28 cellular contexts compared by ENCODE assay signal in genomic region chr16:27980919-27981670, GRCh38.
DNase-seq lines count a peak whose midpoint lies in the region; ATAC-seq and TF ChIP-seq lines count a peak whose summit lies in the region.
"Had no signal": no experiment of that assay in that cellular context is flagged by ENCODE, and none has a peak within 500 bp of the region (broad histone marks: within the 10 kb centered on the region; RNA-seq: fewer than 3 reads in every experiment).

No MANE protein-coding gene starts in this region.

- H3K4me3 ChIP-seq in left ventricle myocardium inferior (no peak overlapping the region), right cardiac atrium (ENCODE audit: low read length) (no peak overlapping the region), aorta (ENCODE audit: low read length in 2 of 2) (no peak overlapping the region), lower lobe of right lung (no peak overlapping the region)
- H3K4me3 ChIP-seq: BLaER1, esophagus squamous epithelium, ovary, Peyer's patch, sigmoid colon, SJSA1 had no signal

- H3K27ac ChIP-seq in left ventricle myocardium inferior (replicated peaks) (no peak overlapping the region), right cardiac atrium (ENCODE audit: low read length) (peak overlapping the region; percentile 86), aorta (ENCODE audit: low read depth in 1 of 2, low read length in 2 of 2) (peak overlapping the region in 1 of 2 donors; percentile 71), lower lobe of right lung (no peak overlapping the region)
- H3K27ac ChIP-seq: BLaER1, brain microvascular endothelial cell, esophagus squamous epithelium, HL-60, ovary, Peyer's patch, sigmoid colon, SJSA1, VCaP had no signal

- H3K9me3 ChIP-seq in left ventricle myocardium inferior (replicated peaks) (peaks cover 5% of the 10 kb centered on the region), right cardiac atrium (ENCODE audit: control insufficient read depth, low read length) (no peaks in the 10 kb centered on the region), aorta (ENCODE audit: control insufficient read depth, low read length) (no peaks in the 10 kb centered on the region), lower lobe of right lung (no peaks in the 10 kb centered on the region)
- H3K9me3 ChIP-seq: BLaER1, esophagus squamous epithelium, ovary, Peyer's patch, SJSA1 had no signal

- H3K36me3 ChIP-seq in left ventricle myocardium inferior, result no peaks in the 10 kb centered on the region
- H3K36me3 ChIP-seq in aorta (ENCODE audit: control insufficient read depth in 1 of 2, insufficient read depth in 2 of 2, low read length in 1 of 2), result no peaks in the 10 kb centered on the region
- no peaks in the 10 kb centered on the region for H3K36me3 ChIP-seq in lower lobe of right lung
- H3K36me3 ChIP-seq: BLaER1, brain microvascular endothelial cell, esophagus squamous epithelium, ovary, Peyer's patch, sigmoid colon, SJSA1 had no signal

- 44% methylated on average over 9 of the region's 9 CpGs for WGBS in right cardiac atrium
- 10 to 13% methylated on average over 9 of the region's 9 CpGs for WGBS in aorta, 2 donors

- no peak for TF ChIP-seq CTCF in left ventricle myocardium inferior (IDR thresholded peaks at IDR 0.05; ENCODE audit: borderline replicate concordance)
- no peak for TF ChIP-seq CTCF in lower lobe of right lung (IDR thresholded peaks at IDR 0.05)

- intact Hi-C loops in Right ventricle myocardium inferior (cut with DNase I) (no loop called here), left ventricle myocardium inferior (cut with micrococcal nuclease) (no loop called here), right cardiac atrium (cut with DNase I) (no loop called here), aorta (cut with DNase I) (no loop called here), lower lobe of right lung (cut with DNase I) (no loop called here)

- DNase-seq in Right ventricle myocardium inferior (ENCODE audit: missing footprints) (no peak), left ventricle myocardium inferior (no peak), NCI-H524 treated with DMSO at 0.1 percent for 48 hours (lab: John Stamatoyannopoulos, UW) (peak; percentile 97), right cardiac atrium (peak; percentile 55 to 83 (median 80)), aorta (peak in 1 of 2 donors; percentile 44), lower lobe of right lung (no peak)
- DNase-seq: activated CD4-positive, alpha-beta T cell treated with anti-CD3 and anti-CD28 coated beads, Interleukin-2, amount 50 U/mL, for 1 hour; activated naive CD8-positive, alpha-beta T cell treated with anti-CD3 and anti-CD28 coated beads, Interleukin-2, amount 50 U/mL, for 24 hours; brain microvascular endothelial cell; Calu3; cortex of kidney; endodermal cell; esophagus squamous epithelium; H7; IMR-90; natural killer cell; NCI-H1436; NCI-H345; ovary; T-helper 17 cell had no signal

- H3K27me3 ChIP-seq in left ventricle myocardium inferior (ENCODE audit: low read depth) (peaks cover 12% of the 10 kb centered on the region), right cardiac atrium (ENCODE audit: control insufficient read depth, insufficient read depth) (no peaks in the 10 kb centered on the region), aorta (ENCODE audit: control insufficient read depth in 1 of 2, insufficient read depth in 2 of 2, low read length in 1 of 2) (no peaks in the 10 kb centered on the region), lower lobe of right lung (ENCODE audit: low read depth) (no peaks in the 10 kb centered on the region)
- H3K27me3 ChIP-seq: BLaER1, brain microvascular endothelial cell, ovary, Peyer's patch, sigmoid colon had no signal

- H3K4me1 ChIP-seq in left ventricle myocardium inferior, result peaks cover 18% of the 10 kb centered on the region
- H3K4me1 ChIP-seq in right cardiac atrium (ENCODE audit: control insufficient read depth, insufficient read depth, low read length), result peaks cover 2% of the 10 kb centered on the region
- H3K4me1 ChIP-seq in aorta (ENCODE audit: control insufficient read depth in 1 of 2, insufficient read depth in 2 of 2, low read length in 2 of 2), result no peaks in the 10 kb centered on the region
- H3K4me1 ChIP-seq in lower lobe of right lung, result no peaks in the 10 kb centered on the region
- H3K4me1 ChIP-seq: BLaER1, esophagus squamous epithelium, Peyer's patch, sigmoid colon, SJSA1 had no signal

- ATAC-seq in Right ventricle myocardium inferior (peak; percentile 20), right cardiac atrium (peak; percentile 75 to 80), aorta (ENCODE audit: low FRiP score) (peak; percentile 54), lower lobe of right lung (no peak), GM19324 (IDR thresholded peaks at IDR 0.05; ENCODE audit: low FRiP score, unreplicated experiment) (no peak), GM21423 (IDR thresholded peaks at IDR 0.05; ENCODE audit: unreplicated experiment) (no peak)
- ATAC-seq: activated naive CD8-positive, alpha-beta T cell treated with anti-CD3 and anti-CD28 coated beads, Interleukin-2, amount 50 U/mL, for 24 hours; natural killer cell; T-helper 17 cell had no signal

Comparison
In these comparisons a context has a peak if more than half of its experiments do, and no peak if none do; other contexts are left out.
1. DNase-seq: peak in NCI-H524 treated with DMSO at 0.1 percent for 48 hours (single experiment) and right cardiac atrium (3 of 3); none in Right ventricle myocardium inferior (single experiment), left ventricle myocardium inferior (single experiment) and lower lobe of right lung (single experiment).
2. ATAC-seq: peak in Right ventricle myocardium inferior (single experiment), right cardiac atrium (2 of 2) and aorta (single experiment); none in lower lobe of right lung (0 of 2), GM19324 (single experiment) and GM21423 (single experiment).